In the genomic region with DNA sequence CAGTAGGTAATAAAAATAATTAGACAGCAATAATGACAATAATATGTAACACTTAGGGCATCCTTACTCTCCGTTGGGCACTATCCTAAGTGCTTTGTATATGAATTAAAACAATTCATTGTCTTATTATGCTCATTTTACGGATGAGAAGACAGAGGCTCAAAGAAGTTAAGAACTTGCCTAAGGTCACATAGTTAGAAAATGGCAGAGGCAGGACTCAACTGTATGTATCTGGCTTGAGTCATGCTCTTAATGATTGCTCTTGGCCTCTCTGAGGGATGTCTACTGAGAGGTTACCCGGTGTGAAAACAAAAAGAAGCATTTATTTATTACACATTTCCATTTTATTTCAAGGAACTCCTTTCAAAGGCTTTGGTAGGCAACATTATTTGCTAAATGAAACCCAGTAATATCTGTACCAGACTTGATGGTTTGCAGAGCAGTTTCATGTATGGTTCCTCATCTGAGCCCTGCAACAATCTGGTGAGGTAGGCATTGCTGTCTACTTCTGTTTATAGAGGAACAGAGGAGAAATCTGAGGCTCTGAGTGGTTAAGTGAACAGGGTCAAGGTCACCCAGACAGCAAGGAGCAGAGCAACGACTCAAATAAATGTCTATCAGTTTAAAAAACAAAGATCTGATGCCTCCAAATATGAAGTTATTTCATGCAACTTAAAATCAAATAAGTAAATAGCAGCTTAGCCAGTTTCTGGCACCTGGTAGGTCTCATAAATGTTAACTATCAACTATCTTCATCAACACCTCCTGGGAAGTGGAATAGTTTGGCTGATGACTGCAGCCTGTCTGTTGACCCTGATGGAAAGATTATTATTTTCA, we compare ENCODE assay signal across 2 cellular contexts.
TF ChIP-seq lines count a peak whose summit lies in the region.

No MANE protein-coding gene starts in this region.

TF ChIP-seq in IMR-90, 13 proteins besides CTCF, POLR2A, EP300 and RAD21:
- TF ChIP-seq, protein P1, sequence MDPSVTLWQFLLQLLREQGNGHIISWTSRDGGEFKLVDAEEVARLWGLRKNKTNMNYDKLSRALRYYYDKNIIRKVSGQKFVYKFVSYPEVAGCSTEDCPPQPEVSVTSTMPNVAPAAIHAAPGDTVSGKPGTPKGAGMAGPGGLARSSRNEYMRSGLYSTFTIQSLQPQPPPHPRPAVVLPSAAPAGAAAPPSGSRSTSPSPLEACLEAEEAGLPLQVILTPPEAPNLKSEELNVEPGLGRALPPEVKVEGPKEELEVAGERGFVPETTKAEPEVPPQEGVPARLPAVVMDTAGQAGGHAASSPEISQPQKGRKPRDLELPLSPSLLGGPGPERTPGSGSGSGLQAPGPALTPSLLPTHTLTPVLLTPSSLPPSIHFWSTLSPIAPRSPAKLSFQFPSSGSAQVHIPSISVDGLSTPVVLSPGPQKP (IDR thresholded peaks at IDR 0.05; ENCODE audit: borderline replicate concordance, low read depth, low read length): no peak
- TF ChIP-seq FOS (IDR thresholded peaks at IDR 0.05; ENCODE audit: low read depth, low read length) (no peak), CEBPB (IDR thresholded peaks at IDR 0.05; ENCODE audit: low read depth, low read length) (no peak), MAFK (IDR thresholded peaks at IDR 0.05; ENCODE audit: low read depth, low read length) (no peak), RFX5 (IDR thresholded peaks at IDR 0.05; ENCODE audit: low read depth, low read length) (no peak), MXI1 (IDR thresholded peaks at IDR 0.05; ENCODE audit: borderline replicate concordance, low read depth, low read length) (no peak)
TF ChIP-seq in IMR-90: peak in this region for 0.

TF ChIP-seq in GM23338, 12 proteins besides CTCF, POLR2A, EP300 and RAD21:
- TF ChIP-seq, protein P2, sequence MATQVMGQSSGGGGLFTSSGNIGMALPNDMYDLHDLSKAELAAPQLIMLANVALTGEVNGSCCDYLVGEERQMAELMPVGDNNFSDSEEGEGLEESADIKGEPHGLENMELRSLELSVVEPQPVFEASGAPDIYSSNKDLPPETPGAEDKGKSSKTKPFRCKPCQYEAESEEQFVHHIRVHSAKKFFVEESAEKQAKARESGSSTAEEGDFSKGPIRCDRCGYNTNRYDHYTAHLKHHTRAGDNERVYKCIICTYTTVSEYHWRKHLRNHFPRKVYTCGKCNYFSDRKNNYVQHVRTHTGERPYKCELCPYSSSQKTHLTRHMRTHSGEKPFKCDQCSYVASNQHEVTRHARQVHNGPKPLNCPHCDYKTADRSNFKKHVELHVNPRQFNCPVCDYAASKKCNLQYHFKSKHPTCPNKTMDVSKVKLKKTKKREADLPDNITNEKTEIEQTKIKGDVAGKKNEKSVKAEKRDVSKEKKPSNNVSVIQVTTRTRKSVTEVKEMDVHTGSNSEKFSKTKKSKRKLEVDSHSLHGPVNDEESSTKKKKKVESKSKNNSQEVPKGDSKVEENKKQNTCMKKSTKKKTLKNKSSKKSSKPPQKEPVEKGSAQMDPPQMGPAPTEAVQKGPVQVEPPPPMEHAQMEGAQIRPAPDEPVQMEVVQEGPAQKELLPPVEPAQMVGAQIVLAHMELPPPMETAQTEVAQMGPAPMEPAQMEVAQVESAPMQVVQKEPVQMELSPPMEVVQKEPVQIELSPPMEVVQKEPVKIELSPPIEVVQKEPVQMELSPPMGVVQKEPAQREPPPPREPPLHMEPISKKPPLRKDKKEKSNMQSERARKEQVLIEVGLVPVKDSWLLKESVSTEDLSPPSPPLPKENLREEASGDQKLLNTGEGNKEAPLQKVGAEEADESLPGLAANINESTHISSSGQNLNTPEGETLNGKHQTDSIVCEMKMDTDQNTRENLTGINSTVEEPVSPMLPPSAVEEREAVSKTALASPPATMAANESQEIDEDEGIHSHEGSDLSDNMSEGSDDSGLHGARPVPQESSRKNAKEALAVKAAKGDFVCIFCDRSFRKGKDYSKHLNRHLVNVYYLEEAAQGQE (IDR thresholded peaks at IDR 0.05; ENCODE audit: unreplicated experiment): no peak
- TF ChIP-seq, protein P3, sequence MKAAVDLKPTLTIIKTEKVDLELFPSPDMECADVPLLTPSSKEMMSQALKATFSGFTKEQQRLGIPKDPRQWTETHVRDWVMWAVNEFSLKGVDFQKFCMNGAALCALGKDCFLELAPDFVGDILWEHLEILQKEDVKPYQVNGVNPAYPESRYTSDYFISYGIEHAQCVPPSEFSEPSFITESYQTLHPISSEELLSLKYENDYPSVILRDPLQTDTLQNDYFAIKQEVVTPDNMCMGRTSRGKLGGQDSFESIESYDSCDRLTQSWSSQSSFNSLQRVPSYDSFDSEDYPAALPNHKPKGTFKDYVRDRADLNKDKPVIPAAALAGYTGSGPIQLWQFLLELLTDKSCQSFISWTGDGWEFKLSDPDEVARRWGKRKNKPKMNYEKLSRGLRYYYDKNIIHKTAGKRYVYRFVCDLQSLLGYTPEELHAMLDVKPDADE (IDR thresholded peaks at IDR 0.05): no peak
- no peak for TF ChIP-seq JUNB (IDR thresholded peaks at IDR 0.05; ENCODE audit: unreplicated experiment)
- no peak for TF ChIP-seq CREB1 (CRISPR knock-in tag; IDR thresholded peaks at IDR 0.05; ENCODE audit: low read depth)
- no peak for TF ChIP-seq NANOG (IDR thresholded peaks at IDR 0.05; ENCODE audit: borderline replicate concordance)
- no peak for TF ChIP-seq POLR2AphosphoS5 (IDR thresholded peaks at IDR 0.05; ENCODE audit: low read depth)
- TF ChIP-seq EZH2phosphoT487 (IDR thresholded peaks at IDR 0.05; ENCODE audit: unreplicated experiment): no peak
- TF ChIP-seq, protein P4, sequence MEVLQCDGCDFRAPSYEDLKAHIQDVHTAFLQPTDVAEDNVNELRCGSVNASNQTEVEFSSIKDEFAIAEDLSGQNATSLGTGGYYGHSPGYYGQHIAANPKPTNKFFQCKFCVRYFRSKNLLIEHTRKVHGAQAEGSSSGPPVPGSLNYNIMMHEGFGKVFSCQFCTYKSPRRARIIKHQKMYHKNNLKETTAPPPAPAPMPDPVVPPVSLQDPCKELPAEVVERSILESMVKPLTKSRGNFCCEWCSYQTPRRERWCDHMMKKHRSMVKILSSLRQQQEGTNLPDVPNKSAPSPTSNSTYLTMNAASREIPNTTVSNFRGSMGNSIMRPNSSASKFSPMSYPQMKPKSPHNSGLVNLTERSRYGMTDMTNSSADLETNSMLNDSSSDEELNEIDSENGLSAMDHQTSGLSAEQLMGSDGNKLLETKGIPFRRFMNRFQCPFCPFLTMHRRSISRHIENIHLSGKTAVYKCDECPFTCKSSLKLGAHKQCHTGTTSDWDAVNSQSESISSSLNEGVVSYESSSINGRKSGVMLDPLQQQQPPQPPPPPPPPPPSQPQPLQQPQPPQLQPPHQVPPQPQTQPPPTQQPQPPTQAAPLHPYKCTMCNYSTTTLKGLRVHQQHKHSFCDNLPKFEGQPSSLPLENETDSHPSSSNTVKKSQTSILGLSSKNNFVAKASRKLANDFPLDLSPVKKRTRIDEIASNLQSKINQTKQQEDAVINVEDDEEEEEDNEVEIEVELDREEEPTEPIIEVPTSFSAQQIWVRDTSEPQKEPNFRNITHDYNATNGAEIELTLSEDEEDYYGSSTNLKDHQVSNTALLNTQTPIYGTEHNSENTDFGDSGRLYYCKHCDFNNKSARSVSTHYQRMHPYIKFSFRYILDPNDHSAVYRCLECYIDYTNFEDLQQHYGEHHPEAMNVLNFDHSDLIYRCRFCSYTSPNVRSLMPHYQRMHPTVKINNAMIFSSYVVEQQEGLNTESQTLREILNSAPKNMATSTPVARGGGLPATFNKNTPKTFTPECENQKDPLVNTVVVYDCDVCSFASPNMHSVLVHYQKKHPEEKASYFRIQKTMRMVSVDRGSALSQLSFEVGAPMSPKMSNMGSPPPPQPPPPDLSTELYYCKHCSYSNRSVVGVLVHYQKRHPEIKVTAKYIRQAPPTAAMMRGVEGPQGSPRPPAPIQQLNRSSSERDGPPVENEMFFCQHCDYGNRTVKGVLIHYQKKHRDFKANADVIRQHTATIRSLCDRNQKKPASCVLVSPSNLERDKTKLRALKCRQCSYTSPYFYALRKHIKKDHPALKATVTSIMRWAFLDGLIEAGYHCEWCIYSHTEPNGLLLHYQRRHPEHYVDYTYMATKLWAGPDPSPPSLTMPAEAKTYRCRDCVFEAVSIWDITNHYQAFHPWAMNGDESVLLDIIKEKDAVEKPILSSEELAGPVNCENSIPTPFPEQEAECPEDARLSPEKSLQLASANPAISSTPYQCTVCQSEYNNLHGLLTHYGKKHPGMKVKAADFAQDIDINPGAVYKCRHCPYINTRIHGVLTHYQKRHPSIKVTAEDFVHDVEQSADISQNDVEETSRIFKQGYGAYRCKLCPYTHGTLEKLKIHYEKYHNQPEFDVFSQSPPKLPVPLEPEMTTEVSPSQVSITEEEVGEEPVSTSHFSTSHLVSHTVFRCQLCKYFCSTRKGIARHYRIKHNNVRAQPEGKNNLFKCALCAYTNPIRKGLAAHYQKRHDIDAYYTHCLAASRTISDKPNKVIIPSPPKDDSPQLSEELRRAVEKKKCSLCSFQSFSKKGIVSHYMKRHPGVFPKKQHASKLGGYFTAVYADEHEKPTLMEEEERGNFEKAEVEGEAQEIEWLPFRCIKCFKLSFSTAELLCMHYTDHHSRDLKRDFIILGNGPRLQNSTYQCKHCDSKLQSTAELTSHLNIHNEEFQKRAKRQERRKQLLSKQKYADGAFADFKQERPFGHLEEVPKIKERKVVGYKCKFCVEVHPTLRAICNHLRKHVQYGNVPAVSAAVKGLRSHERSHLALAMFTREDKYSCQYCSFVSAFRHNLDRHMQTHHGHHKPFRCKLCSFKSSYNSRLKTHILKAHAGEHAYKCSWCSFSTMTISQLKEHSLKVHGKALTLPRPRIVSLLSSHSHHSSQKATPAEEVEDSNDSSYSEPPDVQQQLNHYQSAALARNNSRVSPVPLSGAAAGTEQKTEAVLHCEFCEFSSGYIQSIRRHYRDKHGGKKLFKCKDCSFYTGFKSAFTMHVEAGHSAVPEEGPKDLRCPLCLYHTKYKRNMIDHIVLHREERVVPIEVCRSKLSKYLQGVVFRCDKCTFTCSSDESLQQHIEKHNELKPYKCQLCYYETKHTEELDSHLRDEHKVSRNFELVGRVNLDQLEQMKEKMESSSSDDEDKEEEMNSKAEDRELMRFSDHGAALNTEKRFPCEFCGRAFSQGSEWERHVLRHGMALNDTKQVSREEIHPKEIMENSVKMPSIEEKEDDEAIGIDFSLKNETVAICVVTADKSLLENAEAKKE (CRISPR knock-in tag; IDR thresholded peaks at IDR 0.05): no peak
- TF ChIP-seq ZNF331 (CRISPR knock-in tag; IDR thresholded peaks at IDR 0.05; ENCODE audit: low read depth): no peak
- no peak for TF ChIP-seq ZNF114 (CRISPR knock-in tag; IDR thresholded peaks at IDR 0.05)
- no peak for TF ChIP-seq EZH2 (IDR thresholded peaks at IDR 0.05; ENCODE audit: low read depth, unreplicated experiment)
